21 cellular contexts compared by ENCODE assay signal in the genomic region with DNA sequence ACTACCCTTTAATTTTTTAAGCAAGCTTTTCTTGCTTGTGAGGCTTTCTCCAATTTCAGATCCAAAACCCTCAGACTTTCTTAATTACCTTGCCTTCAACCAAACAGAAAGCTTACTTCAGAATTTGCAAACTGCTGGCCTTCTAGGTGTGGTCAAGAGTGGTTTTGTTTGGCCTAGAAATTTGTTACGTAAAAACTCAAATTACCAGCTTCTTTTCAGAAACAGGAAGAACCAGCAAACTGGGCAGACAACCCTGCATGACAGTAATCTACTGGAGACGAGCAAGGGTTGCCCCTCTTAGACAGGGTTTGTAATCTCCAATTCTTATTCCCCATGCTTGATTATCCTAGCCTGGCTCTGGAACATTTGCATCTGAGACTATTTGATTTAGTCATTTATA.
DNase-seq lines count a peak whose midpoint lies in the region; ATAC-seq and TF ChIP-seq lines count a peak whose summit lies in the region.
"Had no signal": no experiment of that assay in that cellular context is flagged by ENCODE, and none has a peak within 500 bp of the region (broad histone marks: within the 10 kb centered on the region; RNA-seq: fewer than 3 reads in every experiment).

No MANE protein-coding gene starts in this region.

- H3K9me3 ChIP-seq in neutrophil: no peaks in the 10 kb centered on the region
- H3K9me3 ChIP-seq: SJCRH30 had no signal

- H3K4me3 ChIP-seq in HL-60 (replicated peaks; ENCODE audit: insufficient read depth, low read length) (no peak overlapping the region), neutrophil (ENCODE audit: low read depth in 1 of 2, low read length in 1 of 2) (no peak overlapping the region)
- H3K4me3 ChIP-seq: SJCRH30 had no signal

- H3K4me1 ChIP-seq in neutrophil (ENCODE audit: control insufficient read depth in 1 of 2, insufficient read depth in 1 of 2, low read depth in 1 of 2, low read length in 1 of 2): peaks cover 26 to 37% of the 10 kb centered on the region in 2 experiments

- no peak for ATAC-seq in GM21360 (IDR thresholded peaks at IDR 0.05; ENCODE audit: unreplicated experiment)
- ATAC-seq: CD8-positive, alpha-beta T cell; HepG2 had no signal

- H3K27me3 ChIP-seq in HL-60 (ENCODE audit: insufficient read depth, poor library complexity, severe bottlenecking) (no peaks in the 10 kb centered on the region), neutrophil (no peaks in the 10 kb centered on the region)
- H3K27me3 ChIP-seq: SJCRH30 had no signal

- no peaks in the 10 kb centered on the region for H3K36me3 ChIP-seq in neutrophil

- DNase-seq in AML-193 (lab: John Stamatoyannopoulos, UW) (peak; percentile 83 to 84), HL-60 (ENCODE audit: low read depth in 1 of 2, low spot score in 1 of 2) (peak in 1 of 2 experiments; percentile 65), SKM-1 treated with dmso at 0.1 percent for 144 hours (lab: John Stamatoyannopoulos, UW; ENCODE audit: unreplicated experiment) (peak; percentile 49), RKO (ENCODE audit: low spot score) (no peak)
- DNase-seq in activated CD4-positive, CD25-positive, alpha-beta regulatory T cell (lab: John Stamatoyannopoulos, UW): no peak
- DNase-seq: Calu3; CD8-positive, alpha-beta T cell; H9; KG1; NCI-H1092 treated with DMSO at 0.1 percent for 48 hours; NCI-H146; NCI-H2081 treated with DMSO at 0.1 percent for 48 hours; NCI-H510A; NCI-H748 treated with DMSO at 0.1 percent for 48 hours; NK-92 treated with Interleukin-12 subunit alpha and Interleukin-12 subunit beta, amount 100 ng/mL, for 24 hours; RPMI8226; SJCRH30; SW 1271 had no signal

- H3K27ac ChIP-seq in HL-60 (replicated peaks): peak overlapping the region; percentile 42
- peak overlapping the region; percentile 77 for H3K27ac ChIP-seq in neutrophil
- H3K27ac ChIP-seq: SJCRH30 had no signal

- TF ChIP-seq CTCF in HL-60 (IDR thresholded peaks at IDR 0.05; ENCODE audit: insufficient read depth, low read length) (no peak), neutrophil (IDR thresholded peaks at IDR 0.05) (no peak)

Comparison
In these comparisons a context has a peak if more than half of its experiments do, and no peak if none do; other contexts are left out.
1. DNase-seq: peak in AML-193 (2 of 2) and SKM-1 treated with dmso at 0.1 percent for 144 hours (single experiment); none in RKO (single experiment) and activated CD4-positive, CD25-positive, alpha-beta regulatory T cell (0 of 4).